Comparison of ENCODE assay signal across 11 cellular contexts in genomic region chr9:114370985-114371335, GRCh38. TPM values are rescaled to one million over a fixed set of nuclear protein-coding genes. Genes with fewer than 3 reads are reported as not detected.
DNase-seq lines count a peak whose midpoint lies in the region; ATAC-seq, FAIRE-seq and TF ChIP-seq lines count a peak whose summit lies in the region.
"Had no signal": no experiment of that assay in that cellular context is flagged by ENCODE, and none has a peak within 500 bp of the region (broad histone marks: within the 10 kb centered on the region; RNA-seq: fewer than 3 reads in every experiment).

No MANE protein-coding gene starts in this region.

- H3K4me2 ChIP-seq in DOHH2 (ENCODE audit: low read length): peak overlapping the region; percentile 74
- H3K4me2 ChIP-seq in H1 (ENCODE audit: insufficient read depth in 1 of 2, low read depth in 2 of 2, low read length in 2 of 2): peak overlapping the region; percentile 47 to 58

- DNase-seq in Peyer's patch: peak in 1 of 3 donors; percentile 29
- no peak for DNase-seq in H1 (ENCODE audit: low read depth in 1 of 2, low spot score in 2 of 2)
- peak in 54 of 56 donors; percentile 32 to 94 (median 83) for DNase-seq in nucleus accumbens (lab: John Stamatoyannopoulos, UW)
- DNase-seq in cardiac septum (ENCODE audit: low spot score): no peak
- no peak for DNase-seq in GM13977 (ENCODE audit: low spot score)
- no peak for DNase-seq in NCI-H2029 treated with DMSO at 0.1 percent for 48 hours (lab: John Stamatoyannopoulos, UW)
- DNase-seq: GOT3 had no signal

- POLR2A ChIA-PET in H1 (lab: Charles Lee; ENCODE audit: partially characterized antibody): interaction anchor here (1.0 to 5.9 kb wide), 4 partner anchors 14 to 26 kb away, joined by 3 to 67 read pairs (median 10); partner anchors contain the start of gene AKNA

- H3F3A ChIP-seq in DOHH2 (ENCODE audit: control insufficient read depth, insufficient read depth): peaks cover 74% of the 10 kb centered on the region

- H3K4me3 ChIP-seq in DOHH2 (ENCODE audit: low read length) (peak overlapping the region; percentile 70), Peyer's patch (no peak overlapping the region), H1 (ENCODE audit: extremely low read depth in 1 of 4, insufficient read depth in 2 of 4, low read depth in 3 of 4, low read length in 4 of 4) (peak overlapping the region in 1 of 4 experiments; percentile 45; a peak in 2 of 8 replicates)
- H3K4me3 ChIP-seq: pancreas had no signal

- H3K36me3 ChIP-seq in DOHH2 (ENCODE audit: control insufficient read depth, low read length): peaks cover 83% of the 10 kb centered on the region
- peaks cover 0 to 37% (median 0%) of the 10 kb centered on the region in 3 donors for H3K36me3 ChIP-seq in Peyer's patch
- peaks cover 0 to 26% (median 12%) of the 10 kb centered on the region in 4 experiments; a peak in 4 of 8 replicates for H3K36me3 ChIP-seq in H1 (ENCODE audit: control insufficient read depth in 2 of 4, insufficient read depth in 4 of 4, low read length in 3 of 4)

- WGBS in H1 (ENCODE audit: extremely low coverage in 1 of 2, insufficient coverage in 1 of 2, insufficient read length in 1 of 2, insufficient replicate concordance in 2 of 2, low coverage in 1 of 2, low lambda C conversion rate in 2 of 2, missing lambda C conversion rate in 1 of 2), 2 experiments: 87% methylated on average over 4 of the region's 4 CpGs; no CpG with 5 or more reads in 1 of the 2 experiments

- ATAC-seq in HG02623 (IDR thresholded peaks at IDR 0.05; ENCODE audit: unreplicated experiment): no peak
- ATAC-seq: pancreas had no signal

- no peak overlapping the region for H4K8ac ChIP-seq in H1 (ENCODE audit: extremely low read depth, insufficient read depth, low read length)

- no peak overlapping the region for H3K56ac ChIP-seq in H1 (replicated peaks; ENCODE audit: insufficient read length, low read depth, low read length)

- H2BK12ac ChIP-seq in H1 (ENCODE audit: low read depth, low read length): peak overlapping the region; percentile 97; the same call in 1 of the 2 replicates

- H3K4me1 ChIP-seq in DOHH2 (ENCODE audit: control insufficient read depth, low read length) (peaks cover 96% of the 10 kb centered on the region), Peyer's patch (peaks cover 0 to 61% (median 42%) of the 10 kb centered on the region in 4 donors), H1 (replicated peaks in 1 of 4; ENCODE audit: control insufficient read depth in 3 of 4, insufficient read depth in 4 of 4, low read length in 3 of 4) (peaks cover 7 to 30% (median 22%) of the 10 kb centered on the region in 4 experiments)
- H3K4me1 ChIP-seq: pancreas had no signal

- H3K9ac ChIP-seq in H1 (replicated peaks in 1 of 4; ENCODE audit: extremely low read depth in 1 of 4, low read depth in 3 of 4, low read length in 3 of 4): no peak overlapping the region

- FAIRE-seq in H1 (lab: Jason Lieb, UNC): no peak
- FAIRE-seq: pancreas had no signal

- peak overlapping the region; percentile 99 for H2BK120ac ChIP-seq in H1 (replicated peaks; ENCODE audit: low read depth, low read length)

- no peak overlapping the region for H3K23ac ChIP-seq in H1 (ENCODE audit: insufficient read length)

- no peak for TF ChIP-seq EP300 in H1 (IDR thresholded peaks at IDR 0.05; ENCODE audit: borderline replicate concordance in 1 of 2, low read depth in 2 of 2, low read length in 2 of 2)

- H3K79me2 ChIP-seq in DOHH2 (ENCODE audit: control insufficient read depth, low read length): peaks cover 53% of the 10 kb centered on the region
- H3K79me2 ChIP-seq in H1 (ENCODE audit: control insufficient read depth in 1 of 2, insufficient read depth in 2 of 2, low read length in 2 of 2): no peaks in the 10 kb centered on the region

- peak overlapping the region; percentile 96; the same call in 1 of the 2 replicates for H2AK5ac ChIP-seq in H1 (ENCODE audit: low read depth, low read length)

- peak overlapping the region; percentile 87 for H4K91ac ChIP-seq in H1 (replicated peaks; ENCODE audit: insufficient read length, low read length)

- peak overlapping the region; percentile 97; the same call in 1 of the 2 replicates for H2BK20ac ChIP-seq in H1 (ENCODE audit: low read length)

- peak overlapping the region; percentile 99; the same call in 1 of the 2 replicates for H2BK5ac ChIP-seq in H1 (ENCODE audit: low read depth, low read length)

- TF ChIP-seq RAD21 in H1 (IDR thresholded peaks at IDR 0.05 in 1 of 2, conservative IDR thresholded peaks at IDR 0.05 in 1 of 2; ENCODE audit: low read depth in 2 of 2, low read length in 2 of 2): no peak

- TF ChIP-seq CTCF in DOHH2 (IDR thresholded peaks at IDR 0.05; ENCODE audit: low read depth, low read length, poor library complexity, severe bottlenecking) (no peak), Peyer's patch (IDR thresholded peaks at IDR 0.05) (no peak), H1 (IDR thresholded peaks at IDR 0.05; ENCODE audit: control extremely low read depth in 1 of 3, insufficient read depth in 1 of 3, low read depth in 1 of 3, low read length in 3 of 3) (no peak), GM13977 (IDR thresholded peaks at IDR 0.05; ENCODE audit: extremely low read depth, insufficient read depth, missing control alignments) (no peak)

- H3K27ac ChIP-seq in DOHH2 (ENCODE audit: low read depth, low read length) (peak overlapping the region; percentile 99), Peyer's patch (peak overlapping the region; percentile 76 to 94 (median 82)), H1 (ENCODE audit: low read depth, low read length) (peak overlapping the region; percentile 75; the same call in 1 of the 2 replicates)
- H3K27ac ChIP-seq: pancreas had no signal

- in situ Hi-C loops in GM13977 (cut with MboI; ENCODE audit: low pct_unique_long_range_greater_than_20kb, low sequenced_read_pairs, unreplicated experiment): no loop called here

- no peak overlapping the region for H2BK15ac ChIP-seq in H1 (ENCODE audit: low read length)

- no peak overlapping the region for H2AFZ ChIP-seq in H1 (ENCODE audit: low read length)

- peak overlapping the region; percentile 72 for H4K5ac ChIP-seq in H1 (ENCODE audit: insufficient read length, low read depth, low read length)

- no peaks in the 10 kb centered on the region for H3K79me1 ChIP-seq in H1 (ENCODE audit: low read depth, low read length)

- H3K27me3 ChIP-seq in DOHH2 (ENCODE audit: control insufficient read depth, low read length) (no peaks in the 10 kb centered on the region), Peyer's patch (no peaks in the 10 kb centered on the region), H1 (replicated peaks in 1 of 4; ENCODE audit: control insufficient read depth in 3 of 4, extremely low read depth in 1 of 4, insufficient read depth in 3 of 4, low read length in 3 of 4) (no peaks in the 10 kb centered on the region)
- H3K27me3 ChIP-seq: pancreas had no signal

- H3K9me3 ChIP-seq in DOHH2 (ENCODE audit: control insufficient read depth, insufficient read depth, low read length) (no peaks in the 10 kb centered on the region), Peyer's patch (no peaks in the 10 kb centered on the region), H1 (ENCODE audit: insufficient read depth in 2 of 2, low read depth in 1 of 2, low read length in 1 of 2) (no peaks in the 10 kb centered on the region)
- H3K9me3 ChIP-seq: pancreas had no signal

- peaks cover 11% of the 10 kb centered on the region; the same call in 1 of the 2 replicates for H3K23me2 ChIP-seq in H1 (ENCODE audit: low read depth, low read length)

- no peak overlapping the region for H3K14ac ChIP-seq in H1 (ENCODE audit: insufficient read length)

- H3K9me2 ChIP-seq in DOHH2 (replicated peaks; ENCODE audit: control insufficient read depth, low read length): no peaks in the 10 kb centered on the region

- intact Hi-C loops in cardiac septum (cut with DNase I): no loop called here

- H3K4ac ChIP-seq in H1 (replicated peaks; ENCODE audit: insufficient read length, low read depth, low read length): peak overlapping the region; percentile 87

- TF ChIP-seq POLR2A in Peyer's patch (IDR thresholded peaks at IDR 0.05): no peak
- TF ChIP-seq POLR2A in H1 (IDR thresholded peaks at IDR 0.05; ENCODE audit: control extremely low read depth in 1 of 2, low read depth in 2 of 2, low read length in 2 of 2): no peak

- CTCF ChIA-PET in H1 (lab: Charles Lee; ENCODE audit: partially characterized antibody): interaction anchor here (0.6 kb wide), 2 partner anchors 10 to 20 kb away, joined by 3 to 5 read pairs; no protein-coding TSS in a partner anchor

- H4K20me1 ChIP-seq in DOHH2 (ENCODE audit: control insufficient read depth, insufficient read depth, low read depth, low read length) (no peaks in the 10 kb centered on the region), H1 (replicated peaks in 1 of 2; ENCODE audit: control insufficient read depth in 1 of 2, insufficient read depth in 2 of 2, low read length in 2 of 2) (peaks cover 0 to 2% of the 10 kb centered on the region in 2 experiments)

- H3K18ac ChIP-seq in H1 (ENCODE audit: extremely low read depth, low read length): peak overlapping the region; percentile 97; the same call in 1 of the 2 replicates

RNA-seq across cellular contexts. Expression of gene AKNA, which starts 16.8 kb away (rescaled TPM):
- total RNA-seq in Peyer's patch (100 to 1,000 TPM in 1 of 4 donors, 10 to 100 TPM in 3; 41.7 to 174 (median 75.0) TPM), cardiac septum (4.5 TPM)
- total RNA-seq in H1 (2021; fragmentation: NEBNext Ultra II Directional; extraction: Animal tissue kit (Norgen Biotek cat#: 25700)): 25.9 and 27.4 TPM in 2 replicates
- 21.0 and 28.3 TPM in 2 replicates for polyA plus RNA-seq in H1 (2011; rRNA removed)
- 18.3 TPM for polyA plus RNA-seq in H1 (2011; cell fraction: cytosol; rRNA removed)
- polyA plus RNA-seq in H1 (2011; cell fraction: nucleus; rRNA removed): 62.7 TPM
- polyA plus RNA-seq in H1 (2012, experiment 1 of 2): 16.3 to 28.1 TPM (median 25.3 TPM) in 4 replicates
- 16.4 TPM for polyA plus RNA-seq in H1 (2012, experiment 2 of 2)
- 16.0 TPM for polyA plus RNA-seq in H1 (2013, experiment 1 of 2)
- 15.2 TPM for polyA plus RNA-seq in H1 (2013, experiment 2 of 2)
- 21.8 and 26.9 TPM in 2 replicates for polyA minus RNA-seq in H1 (2011; rRNA and poly(A)+ RNA removed)
- 32.5 TPM for polyA minus RNA-seq in H1 (2011; cell fraction: cytosol; rRNA and poly(A)+ RNA removed)
- 36.8 TPM for polyA minus RNA-seq in H1 (2011; cell fraction: nucleus; rRNA and poly(A)+ RNA removed)

RNA-seq across cellular contexts. Expression of gene ORM2, which starts 41.3 kb away (rescaled TPM):
- total RNA-seq in Peyer's patch: not detected
- total RNA-seq in H1 (2021; fragmentation: NEBNext Ultra II Directional; extraction: Animal tissue kit (Norgen Biotek cat#: 25700)): 0.90 TPM in 1 of 2 replicates, not detected in the other
- 0.66 and 1.3 TPM in 2 replicates for polyA plus RNA-seq in H1 (2011; rRNA removed)
- polyA plus RNA-seq in H1 (2011; cell fraction: cytosol; rRNA removed): 1.1 TPM
- polyA plus RNA-seq in H1 (2011; cell fraction: nucleus; rRNA removed): 0.17 TPM
- 1.0 to 1.8 TPM (median 1.5 TPM) in 4 replicates for polyA plus RNA-seq in H1 (2012, experiment 1 of 2)
- polyA plus RNA-seq in H1 (2012, experiment 2 of 2): 0.33 TPM
- 0.24 TPM for polyA plus RNA-seq in H1 (2013, experiment 1 of 2)
- polyA plus RNA-seq in H1 (2013, experiment 2 of 2): 0.29 TPM
- 0.51 TPM in 1 of 2 replicates, not detected in the other for polyA minus RNA-seq in H1 (2011; rRNA and poly(A)+ RNA removed)
- not detected for polyA minus RNA-seq in H1 (2011; cell fraction: cytosol; rRNA and poly(A)+ RNA removed)
- not detected for polyA minus RNA-seq in H1 (2011; cell fraction: nucleus; rRNA and poly(A)+ RNA removed)
- total RNA-seq in cardiac septum: 0.32 TPM
- total RNA-seq: dermis microvascular lymphatic vessel endothelial cell had no signal

RNA-seq across cellular contexts. Expression of gene ORM1, which starts 48.1 kb away (rescaled TPM):
- total RNA-seq in Peyer's patch: not detected
- total RNA-seq in H1 (2021; fragmentation: NEBNext Ultra II Directional; extraction: Animal tissue kit (Norgen Biotek cat#: 25700)): not detected in 2 replicates
- polyA plus RNA-seq in H1 (2011; rRNA removed): 0.32 TPM in 1 of 2 replicates, not detected in the other
- not detected for polyA plus RNA-seq in H1 (2011; cell fraction: cytosol; rRNA removed)
- polyA plus RNA-seq in H1 (2011; cell fraction: nucleus; rRNA removed): not detected
- not detected in 4 replicates for polyA plus RNA-seq in H1 (2012, experiment 1 of 2)
- not detected for polyA plus RNA-seq in H1 (2012, experiment 2 of 2)
- not detected for polyA plus RNA-seq in H1 (2013, experiment 1 of 2)
- not detected for polyA plus RNA-seq in H1 (2013, experiment 2 of 2)
- polyA minus RNA-seq in H1 (2011; rRNA and poly(A)+ RNA removed): not detected in 2 replicates
- not detected for polyA minus RNA-seq in H1 (2011; cell fraction: cytosol; rRNA and poly(A)+ RNA removed)
- not detected for polyA minus RNA-seq in H1 (2011; cell fraction: nucleus; rRNA and poly(A)+ RNA removed)
- total RNA-seq in cardiac septum: not detected
- total RNA-seq: dermis microvascular lymphatic vessel endothelial cell had no signal

Comparison
In these comparisons a context has a peak if more than half of its experiments do, and no peak if none do; other contexts are left out.
1. DNase-seq: peak in nucleus accumbens (54 of 56); none in H1 (0 of 2), cardiac septum (single experiment), GM13977 (single experiment) and NCI-H2029 treated with DMSO at 0.1 percent for 48 hours (single experiment).
2. Peak in every context shown above with its lines, with median percentiles within 50 percentile points of each other: H3K27ac ChIP-seq.